Comparison of ENCODE assay signal across 8 cellular contexts in genomic region chr3:51537631-51538030, GRCh38. TPM values are rescaled to one million over a fixed set of nuclear protein-coding genes. Genes with fewer than 3 reads are reported as not detected.
A peak's percentile ranks its signal among the peaks of the same experiment; 100 is the strongest.
DNase-seq lines count a peak whose midpoint lies in the region; ATAC-seq, FAIRE-seq and TF ChIP-seq lines count a peak whose summit lies in the region.
"Not testable (repeated sequence)": the region's sequence is repeated elsewhere in the genome, so short reads cannot be mapped to it uniquely, and the experiment has no call there.

No MANE protein-coding gene starts in this region.

- SMC1A ChIA-PET in GM12878 (lab: Charles Lee; ENCODE audit: uncharacterized antibody, unreplicated experiment) = interaction anchor here (0.7 to 3.1 kb wide), 3 partner anchors 12 to 74 kb away, joined by 3 to 31 read pairs (median 3); partner anchors contain the start of gene DCAF1

- not testable (repeated sequence) for H3K4me3 ChIP-seq in KMS-11 (IDR thresholded peaks at IDR 0.05; ENCODE audit: insufficient read depth, low read depth, low read length)
- peak overlapping the region; percentile 97 for H3K4me3 ChIP-seq in GM12878
- peak overlapping the region; percentile 67 to 96 for H3K4me3 ChIP-seq in esophagus (ENCODE audit: low read depth in 1 of 2, low read length in 2 of 2)
- peak overlapping the region; percentile 90 to 99 (median 95) for H3K4me3 ChIP-seq in HepG2 (replicated peaks in 1 of 3; ENCODE audit: insufficient read depth in 1 of 3, low read depth in 2 of 3, low read length in 3 of 3)
- H3K4me3 ChIP-seq in ovary = peak overlapping the region; percentile 99
- peak overlapping the region in 2 of 3 donors; percentile 65 to 97 for H3K4me3 ChIP-seq in thyroid gland (replicated peaks in 1 of 3)

- H2AFZ ChIP-seq in KMS-11 (ENCODE audit: low read depth) (peak overlapping the region; percentile 72), GM12878 (ENCODE audit: control insufficient read depth, low read depth, low read length) (peak overlapping the region; percentile 96), HepG2 (ENCODE audit: low read length) (peak overlapping the region; percentile 100)

- FAIRE-seq in GM12878 (lab: Jason Lieb, UNC); HepG2 (lab: Jason Lieb, UNC): not testable (repeated sequence)

- DNase-seq in WTC11 (ENCODE audit: low spot score); GM12878 (ENCODE audit: low read depth, low spot score); HepG2 (ENCODE audit: low spot score); thyroid gland: not testable (repeated sequence)
- DNase-seq in ovary = peak in 1 of 5 donors; percentile 21

- H3K36me3 Mint-ChIP-seq in WTC11 = not testable (repeated sequence)

- intact Hi-C loops in GM12878 (cut with micrococcal nuclease; ENCODE audit: unreplicated experiment); thyroid gland (cut with DNase I): not testable (repeated sequence)
- intact Hi-C loops in HepG2 (cut with micrococcal nuclease; ENCODE audit: unreplicated experiment) = loop anchor here (1.0 kb wide), 1 partner anchor 37 kb away; the partner anchor contains the start of gene DCAF1
- intact Hi-C loops in ovary (cut with DNase I) = loop anchor here in 2 of 4 donors (10.0 kb wide), 2 partner anchors 87 to 147 kb away; no protein-coding TSS in a partner anchor

- not testable (repeated sequence) for TF ChIP-seq POLR2A in GM12878 (IDR thresholded peaks at IDR 0.05; ENCODE audit: low read depth, low read length); HepG2 (IDR thresholded peaks at IDR 0.05; ENCODE audit: insufficient read depth in 1 of 2, low read depth in 2 of 2, low read length in 2 of 2); ovary (IDR thresholded peaks at IDR 0.05); thyroid gland (IDR thresholded peaks at IDR 0.05)

- H3K9ac ChIP-seq in KMS-11 = not testable (repeated sequence)
- H3K9ac ChIP-seq in GM12878 (ENCODE audit: control insufficient read depth, insufficient read depth, low read length) (peak overlapping the region; percentile 82), HepG2 (ENCODE audit: insufficient read depth, low read depth, low read length) (peak overlapping the region; percentile 95)

- H3K36me3 ChIP-seq in KMS-11 (ENCODE audit: insufficient read depth); GM12878 (ENCODE audit: control insufficient read depth in 2 of 2, insufficient read depth in 2 of 2, low read length in 1 of 2); esophagus (ENCODE audit: control insufficient read depth in 2 of 2, insufficient read depth in 2 of 2, low read length in 1 of 2); HepG2 (replicated peaks in 1 of 2; ENCODE audit: control insufficient read depth in 1 of 2, insufficient read depth in 2 of 2, low read length in 2 of 2); ovary; thyroid gland: not testable (repeated sequence)

- BruUV-seq in GM12878 (replicated peaks; lab: Mats Ljungman, UMichigan); HepG2 (replicated peaks; lab: Mats Ljungman, UMichigan): not testable (repeated sequence)

- not testable (repeated sequence) for H3K9me3 ChIP-seq in GM12878 (replicated peaks; ENCODE audit: control insufficient read depth, insufficient read depth, low read length); esophagus (ENCODE audit: control insufficient read depth in 2 of 2, insufficient read depth in 1 of 2, low read depth in 1 of 2, low read length in 1 of 2); HepG2 (ENCODE audit: low read length); ovary; thyroid gland

- not testable (repeated sequence) for H3K9me3 Mint-ChIP-seq in WTC11

- 89% methylated on average over 16 of the region's 16 CpGs for WGBS in GM12878 (ENCODE audit: insufficient coverage, insufficient replicate concordance, low lambda C conversion rate, missing lambda C conversion rate)
- WGBS in esophagus, 2 donors = 75 to 76% methylated on average over 16 of the region's 16 CpGs
- WGBS in HepG2 (ENCODE audit: low lambda C conversion rate) = 83% methylated on average over 16 of the region's 16 CpGs
- WGBS in ovary, 3 donors = 64 to 77% (median 68%) methylated on average over 16 of the region's 16 CpGs
- 73 to 80% methylated on average over 16 of the region's 16 CpGs for WGBS in thyroid gland, 2 donors

- in situ Hi-C loops in GM12878 (cut with MboI); HepG2 (cut with HindIII; ENCODE audit: extremely low pct_ligation_motif_present, low pct_unique_long_range_greater_than_20kb): not testable (repeated sequence)

- TF ChIP-seq EP300 in GM12878 (IDR thresholded peaks at IDR 0.05; ENCODE audit: borderline replicate concordance in 1 of 2, control insufficient read depth in 1 of 2, low read depth in 2 of 2, low read length in 2 of 2); HepG2 (IDR thresholded peaks at IDR 0.05; ENCODE audit: low read depth in 2 of 2, low read length in 2 of 2); HepG2 (CRISPR knock-in tag; IDR thresholded peaks at IDR 0.05; ENCODE audit: borderline replicate concordance); ovary (IDR thresholded peaks at IDR 0.05): not testable (repeated sequence)

- not testable (repeated sequence) for H3K27me3 Mint-ChIP-seq in WTC11 (ENCODE audit: low read depth)

- H3K27me3 ChIP-seq in KMS-11 (ENCODE audit: insufficient read depth, low read depth); GM12878 (replicated peaks in 1 of 2; ENCODE audit: control insufficient read depth in 2 of 2, insufficient read depth in 2 of 2, low read length in 1 of 2); esophagus (ENCODE audit: control insufficient read depth in 1 of 2, insufficient read depth in 2 of 2, low read length in 2 of 2); HepG2 (ENCODE audit: control insufficient read depth in 1 of 2, insufficient read depth in 2 of 2, low read length in 2 of 2); ovary; thyroid gland: not testable (repeated sequence)

- not testable (repeated sequence) for ATAC-seq in WTC11, GM12878, HepG2

- H3K4me1 Mint-ChIP-seq in WTC11 = peaks cover 15% of the 10 kb centered on the region

- not testable (repeated sequence) for TF ChIP-seq CTCF in C4-2B (conservative IDR thresholded peaks at IDR 0.05); KMS-11 (conservative IDR thresholded peaks at IDR 0.05; ENCODE audit: low read depth, low read length); WTC11 (IDR thresholded peaks at IDR 0.05); GM12878 (IDR thresholded peaks at IDR 0.05 in 2 of 3, conservative IDR thresholded peaks at IDR 0.05 in 1 of 3; ENCODE audit: control insufficient read depth in 2 of 3, extremely low read depth in 1 of 3, insufficient read depth in 1 of 3, low read depth in 3 of 3, low read length in 3 of 3); HepG2 (CRISPR knock-in tag; IDR thresholded peaks at IDR 0.05); ovary (IDR thresholded peaks at IDR 0.05); thyroid gland (IDR thresholded peaks at IDR 0.05)

- peak overlapping the region; percentile 89 for H3K4me3 Mint-ChIP-seq in WTC11

- H3K79me2 ChIP-seq in KMS-11 (ENCODE audit: insufficient read depth, low read depth) (peaks cover 15% of the 10 kb centered on the region; the same call in 1 of the 2 replicates), GM12878 (ENCODE audit: control insufficient read depth, insufficient read depth, low read length) (peaks cover 25% of the 10 kb centered on the region), HepG2 (ENCODE audit: insufficient read depth, low read length) (peaks cover 37% of the 10 kb centered on the region)

- not testable (repeated sequence) for H4K20me1 ChIP-seq in KMS-11 (ENCODE audit: insufficient read depth); GM12878 (ENCODE audit: control insufficient read depth, insufficient read depth); HepG2 (ENCODE audit: insufficient read depth, low read length)

- CTCF ChIA-PET in WTC11 (lab: Charles Lee) = interaction anchor here (1.0 to 2.5 kb wide), 2 partner anchors 18 to 37 kb away, joined by 3 to 33 read pairs; partner anchors contain the start of gene DCAF1
- CTCF ChIA-PET in GM12878 (lab: Yijun Ruan, JAX) = interaction anchor here (0.6 to 7.2 kb wide), 7 partner anchors 16 to 182 kb away, joined by 3 to 72 read pairs (median 4); partner anchors contain the start of gene DCAF1
- CTCF ChIA-PET in HepG2 (lab: Yijun Ruan, JAX; ENCODE audit: low intra/inter-chr PET ratio, low total read pairs) = not testable (repeated sequence)

- POLR2A ChIA-PET in WTC11 (lab: Charles Lee) (interaction anchor here (0.5 to 1.6 kb wide), 5 partner anchors 39 to 144 kb away, joined by 3 read pairs; no protein-coding TSS in a partner anchor), GM12878 (lab: Charles Lee) (interaction anchor here (0.7 to 4.5 kb wide), 5 partner anchors 17 to 1510 kb away, joined by 3 to 38 read pairs (median 3); no protein-coding TSS in a partner anchor), HepG2 (lab: Yijun Ruan, JAX) (interaction anchor here (1.0 to 3.2 kb wide), 2 partner anchors 10 to 38 kb away, joined by 3 to 27 read pairs; partner anchors contain the start of gene DCAF1)

- RAD21 ChIA-PET in GM12878 (lab: Charles Lee; ENCODE audit: unreplicated experiment) = interaction anchor here (1.8 to 7.3 kb wide), 3 partner anchors 17 to 37 kb away, joined by 6 to 69 read pairs (median 16); partner anchors contain the start of gene DCAF1

- H3K4me2 ChIP-seq in KMS-11 (peak overlapping the region; percentile 71), GM12878 (ENCODE audit: control insufficient read depth, insufficient read depth) (peak overlapping the region; percentile 87), HepG2 (ENCODE audit: low read depth, low read length) (peak overlapping the region; percentile 96)

- TF ChIP-seq RAD21 in GM12878 (IDR thresholded peaks at IDR 0.05; ENCODE audit: insufficient read depth, low read depth, low read length); HepG2 (CRISPR knock-in tag; IDR thresholded peaks at IDR 0.05): not testable (repeated sequence)

- not testable (repeated sequence) for H3K4me1 ChIP-seq in KMS-11 (ENCODE audit: low read depth, poor library complexity, severe bottlenecking); GM12878 (ENCODE audit: control insufficient read depth, insufficient read depth, low read length); esophagus (ENCODE audit: control insufficient read depth in 2 of 2, insufficient read depth in 2 of 2, low read length in 1 of 2); ovary (ENCODE audit: insufficient read depth)
- peaks cover 45% of the 10 kb centered on the region for H3K4me1 ChIP-seq in HepG2 (ENCODE audit: insufficient read depth, low read length)
- H3K4me1 ChIP-seq in thyroid gland = peaks cover 11 to 19% of the 10 kb centered on the region in 2 donors

- peak overlapping the region; percentile 85 for H3K27ac ChIP-seq in C4-2B
- not testable (repeated sequence) for H3K27ac ChIP-seq in KMS-11; GM12878 (ENCODE audit: control insufficient read depth, insufficient read depth); ovary
- H3K27ac ChIP-seq in esophagus (ENCODE audit: low read depth in 2 of 2, low read length in 1 of 2) = peak overlapping the region in 1 of 2 donors; percentile 63
- H3K27ac ChIP-seq in HepG2 (ENCODE audit: extremely low read length, insufficient read depth, low read length) = peak overlapping the region; percentile 56
- peak overlapping the region in 2 of 3 donors; percentile 82 to 92 for H3K27ac ChIP-seq in thyroid gland

- peak overlapping the region; percentile 74 for H3K27ac Mint-ChIP-seq in WTC11

RNA-seq across cellular contexts. Expression of gene RAD54L2, which starts 0.9 kb away (rescaled TPM):
- 29.5 to 32.3 TPM (median 30.9 TPM) in 3 replicates for total RNA-seq in WTC11 (2021)
- total RNA-seq in GM12878 (2013; cell fraction: nucleolus; rRNA removed) = 97.1 and 117 TPM in 2 replicates
- 12.0 and 12.8 TPM in 2 replicates for total RNA-seq in GM12878 (2014; rRNA removed)
- total RNA-seq in GM12878 (2014; rRNA removed; fragmentation: Illumina TruSeq; extraction: Trizol) = 12.2 and 12.6 TPM in 2 replicates
- 23.8 and 24.7 TPM in 2 replicates for total RNA-seq in GM12878 (2021)
- polyA plus RNA-seq in GM12878 (2011; ENCODE audit: low read depth) = 5.1 TPM
- polyA plus RNA-seq in GM12878 (2011; rRNA removed) = 7.0 and 8.0 TPM in 2 replicates
- polyA plus RNA-seq in GM12878 (2011; cell fraction: cytosol; rRNA removed) = 6.1 and 7.3 TPM in 2 replicates
- polyA plus RNA-seq in GM12878 (2011; cell fraction: nucleus; rRNA removed) = 13.9 and 15.6 TPM in 2 replicates
- 4.6 and 7.9 TPM in 2 replicates for polyA plus RNA-seq in GM12878 (2012)
- 10.3 and 10.7 TPM in 2 replicates for polyA plus RNA-seq in GM12878 (2014; fragmentation: Illumina TruSeq; extraction: Trizol)
- polyA plus RNA-seq in GM12878 (2014; fragmentation: Nextera tagmentation; extraction: Ambion mirVana) = 1 to 10 TPM; 2.2 to 4.2 TPM
- polyA plus RNA-seq in GM12878 (2014; rRNA removed) = 7.1 TPM in 2 replicates
- polyA plus RNA-seq in GM12878 (2016; fragmentation: Nextera tagmentation; extraction: Ambion mirVana) = 10 to 100 TPM; 15.2 to 16.4 TPM
- 31.8 and 37.1 TPM in 2 replicates for polyA minus RNA-seq in GM12878 (2011; rRNA and poly(A)+ RNA removed)
- 12.2 and 12.8 TPM in 2 replicates for polyA minus RNA-seq in GM12878 (2011; cell fraction: cytosol; rRNA and poly(A)+ RNA removed)
- 17.3 and 29.2 TPM in 2 replicates for polyA minus RNA-seq in GM12878 (2011; cell fraction: nucleus; rRNA and poly(A)+ RNA removed)
- polyA plus RNA-seq in esophagus = 1 to 10 TPM; 1.9 to 3.3 TPM
- total RNA-seq in HepG2 (2016; rRNA removed; fragmentation: Illumina TruSeq; extraction: Trizol) = 14.4 and 14.8 TPM in 2 replicates
- total RNA-seq in HepG2 (2016; cell fraction: cytosol; rRNA removed; fragmentation: Illumina TruSeq; extraction: Trizol; ENCODE audit: low read depth) = 7.6 and 9.0 TPM in 2 replicates
- total RNA-seq in HepG2 (2016; cell fraction: insoluble cytoplasmic fraction; rRNA removed; fragmentation: Illumina TruSeq; extraction: Trizol) = 12.0 and 15.1 TPM in 2 replicates
- 7.8 and 8.1 TPM in 2 replicates for total RNA-seq in HepG2 (2016; cell fraction: membrane; rRNA removed; fragmentation: Illumina TruSeq; extraction: Trizol)
- 22.2 and 23.7 TPM in 2 replicates for total RNA-seq in HepG2 (2016; cell fraction: nucleus; rRNA removed; fragmentation: Illumina TruSeq; extraction: Trizol)
- 4.9 and 5.5 TPM in 2 replicates for polyA plus RNA-seq in HepG2 (2011; rRNA removed)
- 1.9 and 2.3 TPM in 2 replicates for polyA plus RNA-seq in HepG2 (2011; cell fraction: cytosol; rRNA removed)
- 13.0 and 13.7 TPM in 2 replicates for polyA plus RNA-seq in HepG2 (2011; cell fraction: nucleus; rRNA removed)
- 5.0 and 5.8 TPM in 2 replicates for polyA plus RNA-seq in HepG2 (2012)
- 0.18 and 0.20 TPM in 2 replicates for polyA plus RNA-seq in HepG2 (2016; cell fraction: cytosol; fragmentation: Illumina TruSeq; extraction: Trizol; ENCODE audit: low read depth)
- 4.3 and 4.8 TPM in 2 replicates for polyA plus RNA-seq in HepG2 (2016; cell fraction: insoluble cytoplasmic fraction; fragmentation: Illumina TruSeq; extraction: Trizol; ENCODE audit: low read depth)
- polyA plus RNA-seq in HepG2 (2016; cell fraction: membrane; fragmentation: Illumina TruSeq; extraction: Trizol; ENCODE audit: low read depth) = 0.70 and 0.93 TPM in 2 replicates
- polyA plus RNA-seq in HepG2 (2016; cell fraction: nucleus; fragmentation: Illumina TruSeq; extraction: Trizol; ENCODE audit: insufficient read depth, low read depth) = 20.2 and 20.5 TPM in 2 replicates
- polyA minus RNA-seq in HepG2 (2011; rRNA and poly(A)+ RNA removed; ENCODE audit: low replicate concordance) = 21.7 and 33.6 TPM in 2 replicates
- polyA minus RNA-seq in HepG2 (2011; cell fraction: cytosol; rRNA and poly(A)+ RNA removed) = 7.8 and 11.7 TPM in 2 replicates
- 33.7 and 44.8 TPM in 2 replicates for polyA minus RNA-seq in HepG2 (2011; cell fraction: nucleus; rRNA and poly(A)+ RNA removed)
- 10 to 100 TPM; 11.7 to 32.5 (median 24.5) TPM for total RNA-seq in ovary
- 1 to 10 TPM; 5.8 to 7.1 TPM for polyA plus RNA-seq in ovary
- 10 to 100 TPM; 17.8 to 41.6 (median 22.6) TPM for total RNA-seq in thyroid gland

RNA-seq across cellular contexts. Expression of gene DCAF1, which starts 37.8 kb away (rescaled TPM):
- total RNA-seq in WTC11 (2021) (22.7 to 23.2 TPM (median 22.9 TPM) in 3 replicates), GM12878 (2014; rRNA removed) (22.6 and 23.9 TPM in 2 replicates), GM12878 (2014; rRNA removed; fragmentation: Illumina TruSeq; extraction: Trizol) (22.0 and 22.9 TPM in 2 replicates), GM12878 (2021) (28.8 and 31.5 TPM in 2 replicates), HepG2 (2016; rRNA removed; fragmentation: Illumina TruSeq; extraction: Trizol) (14.3 and 23.3 TPM in 2 replicates), ovary (10 to 100 TPM; 12.9 to 22.5 (median 18.3) TPM), thyroid gland (10 to 100 TPM; 23.5 to 35.4 (median 30.1) TPM)
- total RNA-seq in GM12878 (2013; cell fraction: nucleolus; rRNA removed) = 35.2 and 38.1 TPM in 2 replicates
- polyA plus RNA-seq in GM12878 (2011; ENCODE audit: low read depth) = 11.0 TPM
- polyA plus RNA-seq in GM12878 (2011; rRNA removed) (20.8 and 24.1 TPM in 2 replicates), GM12878 (2014; fragmentation: Illumina TruSeq; extraction: Trizol) (33.9 and 38.4 TPM in 2 replicates), GM12878 (2014; fragmentation: Nextera tagmentation; extraction: Ambion mirVana) (1 to 10 TPM; 2.7 to 7.8 TPM), GM12878 (2014; rRNA removed) (22.6 and 25.2 TPM in 2 replicates), GM12878 (2016; fragmentation: Nextera tagmentation; extraction: Ambion mirVana) (10 to 100 TPM; 20.1 to 22.6 TPM), esophagus (1 to 10 TPM; 4.9 to 8.0 TPM), HepG2 (2011; rRNA removed) (7.5 and 7.7 TPM in 2 replicates), ovary (10 to 100 TPM in 1 of 2 donors, 1 to 10 TPM in 1; 9.9 to 20.8 TPM)
- 19.1 and 23.0 TPM in 2 replicates for polyA plus RNA-seq in GM12878 (2011; cell fraction: cytosol; rRNA removed)
- 20.4 and 29.3 TPM in 2 replicates for polyA plus RNA-seq in GM12878 (2011; cell fraction: nucleus; rRNA removed)
- 11.0 and 13.9 TPM in 2 replicates for polyA plus RNA-seq in GM12878 (2012)
- 42.8 and 51.9 TPM in 2 replicates for polyA minus RNA-seq in GM12878 (2011; rRNA and poly(A)+ RNA removed)
- 14.4 and 18.5 TPM in 2 replicates for polyA minus RNA-seq in GM12878 (2011; cell fraction: cytosol; rRNA and poly(A)+ RNA removed)
- polyA minus RNA-seq in GM12878 (2011; cell fraction: nucleus; rRNA and poly(A)+ RNA removed) = 10.6 and 18.0 TPM in 2 replicates
- 4.8 and 5.0 TPM in 2 replicates for total RNA-seq in HepG2 (2016; cell fraction: cytosol; rRNA removed; fragmentation: Illumina TruSeq; extraction: Trizol; ENCODE audit: low read depth)
- 13.7 and 21.8 TPM in 2 replicates for total RNA-seq in HepG2 (2016; cell fraction: insoluble cytoplasmic fraction; rRNA removed; fragmentation: Illumina TruSeq; extraction: Trizol)
- total RNA-seq in HepG2 (2016; cell fraction: membrane; rRNA removed; fragmentation: Illumina TruSeq; extraction: Trizol) = 6.6 and 6.7 TPM in 2 replicates
- 16.2 and 17.2 TPM in 2 replicates for total RNA-seq in HepG2 (2016; cell fraction: nucleus; rRNA removed; fragmentation: Illumina TruSeq; extraction: Trizol)
- polyA plus RNA-seq in HepG2 (2011; cell fraction: cytosol; rRNA removed) = 5.0 and 6.2 TPM in 2 replicates
- 14.1 and 15.6 TPM in 2 replicates for polyA plus RNA-seq in HepG2 (2011; cell fraction: nucleus; rRNA removed)
- polyA plus RNA-seq in HepG2 (2012) = 11.2 and 12.3 TPM in 2 replicates
- polyA plus RNA-seq in HepG2 (2016; cell fraction: cytosol; fragmentation: Illumina TruSeq; extraction: Trizol; ENCODE audit: low read depth) = 0.66 and 0.68 TPM in 2 replicates
- 15.7 and 17.6 TPM in 2 replicates for polyA plus RNA-seq in HepG2 (2016; cell fraction: insoluble cytoplasmic fraction; fragmentation: Illumina TruSeq; extraction: Trizol; ENCODE audit: low read depth)
- 2.2 and 2.3 TPM in 2 replicates for polyA plus RNA-seq in HepG2 (2016; cell fraction: membrane; fragmentation: Illumina TruSeq; extraction: Trizol; ENCODE audit: low read depth)
- polyA plus RNA-seq in HepG2 (2016; cell fraction: nucleus; fragmentation: Illumina TruSeq; extraction: Trizol; ENCODE audit: insufficient read depth, low read depth) = 26.5 and 28.6 TPM in 2 replicates
- 23.4 and 48.5 TPM in 2 replicates for polyA minus RNA-seq in HepG2 (2011; rRNA and poly(A)+ RNA removed; ENCODE audit: low replicate concordance)
- 10.9 and 11.4 TPM in 2 replicates for polyA minus RNA-seq in HepG2 (2011; cell fraction: cytosol; rRNA and poly(A)+ RNA removed)
- polyA minus RNA-seq in HepG2 (2011; cell fraction: nucleus; rRNA and poly(A)+ RNA removed) = 14.0 and 16.2 TPM in 2 replicates
